ENCODE assay signal across 18 cellular contexts in the genomic region with DNA sequence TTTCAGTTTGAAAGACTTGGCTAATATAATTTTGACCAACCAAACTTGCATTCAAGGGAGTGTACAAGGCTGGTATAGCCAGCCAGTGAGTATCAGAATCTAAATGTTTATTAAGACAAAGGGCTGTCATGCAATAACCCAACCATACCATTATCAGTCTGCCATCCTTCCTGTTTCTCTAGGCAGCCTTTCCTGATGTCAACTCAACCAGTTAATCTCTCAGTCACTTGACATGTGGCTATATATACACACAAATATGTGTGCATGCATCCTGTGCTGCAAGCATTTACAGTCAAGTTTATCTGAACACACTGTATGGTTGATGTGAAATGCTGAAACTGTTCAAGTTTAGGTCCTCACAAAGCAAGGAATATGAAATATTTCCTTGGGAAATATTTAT. TPM values are rescaled to one million over a fixed set of nuclear protein-coding genes. Genes with fewer than 3 reads are reported as not detected.
DNase-seq lines count a peak whose midpoint lies in the region; ATAC-seq lines count a peak whose summit lies in the region.
"Had no signal": no experiment of that assay in that cellular context is flagged by ENCODE, and none has a peak within 500 bp of the region (broad histone marks: within the 10 kb centered on the region; RNA-seq: fewer than 3 reads in every experiment).

No MANE protein-coding gene starts in this region.

- H3K9me3 ChIP-seq in T-helper 17 cell (ENCODE audit: control insufficient read depth, low read length, poor library complexity, severe bottlenecking) = no peaks in the 10 kb centered on the region

- no peaks in the 10 kb centered on the region for H3K9me3 Mint-ChIP-seq in IgD-negative memory B cell
- H3K9me3 Mint-ChIP-seq: CD14-positive monocyte had no signal

- peak overlapping the region in 3 of 4 donors; percentile 28 to 74 (median 46) for H3K4me3 Mint-ChIP-seq in IgD-negative memory B cell
- H3K4me3 Mint-ChIP-seq in T-helper 17 cell = no peak overlapping the region
- H3K4me3 Mint-ChIP-seq: CD14-positive monocyte had no signal

- H3K27me3 Mint-ChIP-seq in IgD-negative memory B cell (no peaks in the 10 kb centered on the region), T-helper 17 cell (no peaks in the 10 kb centered on the region)

- H3K4me1 Mint-ChIP-seq in IgD-negative memory B cell = peaks cover 21 to 34% (median 27%) of the 10 kb centered on the region in 3 donors
- H3K4me1 Mint-ChIP-seq in T-helper 17 cell = no peaks in the 10 kb centered on the region

- H3K36me3 Mint-ChIP-seq in IgD-negative memory B cell = no peaks in the 10 kb centered on the region
- H3K36me3 Mint-ChIP-seq in T-helper 17 cell (ENCODE audit: low read depth) = no peaks in the 10 kb centered on the region

- DNase-seq in DMS53 treated with DMSO at 0.1 percent for 48 hours (lab: John Stamatoyannopoulos, UW; ENCODE audit: unreplicated experiment) (peak; percentile 10), T-helper 17 cell (no peak), dermis microvascular lymphatic vessel endothelial cell (ENCODE audit: low read depth in 2 of 2) (peak; percentile 7 to 9), NCI-H774 (lab: John Stamatoyannopoulos, UW) (no peak), activated T-cell treated with anti-CD3 and anti-CD28 coated beads for 4 hours (no peak)
- no peak for DNase-seq in stimulated activated naive CD4-positive, alpha-beta T cell treated with Interleukin-2 at 50 U/mL for 16 hours (lab: John Stamatoyannopoulos, UW)
- DNase-seq: DMS 273 treated with DMSO at 0.1 percent for 48 hours, GOT3, MV-4-11, NCI-H1417, NCI-H187 treated with DMSO at 0.1 percent for 48 hours, NCI-H226, NCI-H524, T-helper 2 cell had no signal

- peak; percentile 37 for ATAC-seq in T-helper 17 cell
- ATAC-seq in esophagus mucosa = no peak
- ATAC-seq: HCT116 had no signal

- H3K27ac Mint-ChIP-seq in IgD-negative memory B cell = peak overlapping the region in 2 of 3 donors; percentile 41 to 68
- no peak overlapping the region for H3K27ac Mint-ChIP-seq in T-helper 17 cell

RNA-seq across cellular contexts. Expression of gene BTK, which starts 17.2 kb away (rescaled TPM):
- polyA plus RNA-seq in IgD-negative memory B cell = 113 TPM
- 10 to 100 TPM; 10.0 to 13.8 TPM for total RNA-seq in T-helper 17 cell
- under 0.01 TPM in 1 of 2 replicates, not detected in the other for total RNA-seq in dermis microvascular lymphatic vessel endothelial cell
- total RNA-seq in esophagus mucosa = 1.0 TPM

RNA-seq across cellular contexts. Expression of gene TIMM8A, which starts 20.3 kb away (rescaled TPM):
- polyA plus RNA-seq in IgD-negative memory B cell = 6.7 TPM
- total RNA-seq in T-helper 17 cell = 1 to 10 TPM; 4.4 to 5.1 TPM
- total RNA-seq in dermis microvascular lymphatic vessel endothelial cell = 2.4 and 2.9 TPM in 2 replicates
- total RNA-seq in esophagus mucosa = 14.2 TPM

RNA-seq across cellular contexts. Expression of gene RPL36A, which starts 22.0 kb away (rescaled TPM):
- 2,145 TPM for polyA plus RNA-seq in IgD-negative memory B cell
- total RNA-seq in T-helper 17 cell = 100 to 1,000 TPM; 270 to 298 TPM
- total RNA-seq in dermis microvascular lymphatic vessel endothelial cell = 206 and 253 TPM in 2 replicates
- 361 TPM for total RNA-seq in esophagus mucosa

RNA-seq across cellular contexts. Expression of gene GLA, which starts 38.9 kb away (rescaled TPM):
- 17.9 TPM for polyA plus RNA-seq in IgD-negative memory B cell
- 10 to 100 TPM; 26.6 to 36.0 TPM for total RNA-seq in T-helper 17 cell
- total RNA-seq in dermis microvascular lymphatic vessel endothelial cell = 23.3 and 24.4 TPM in 2 replicates
- total RNA-seq in esophagus mucosa = 16.9 TPM

RNA-seq across cellular contexts. Expression of gene HNRNPH2, which starts 39.2 kb away (rescaled TPM):
- polyA plus RNA-seq in IgD-negative memory B cell = 74.2 TPM
- total RNA-seq in T-helper 17 cell (10 to 100 TPM; 34.7 to 43.2 TPM), dermis microvascular lymphatic vessel endothelial cell (75.9 and 81.4 TPM in 2 replicates), esophagus mucosa (31.5 TPM)

Comparison
In these comparisons a context has a peak if more than half of its experiments do, and no peak if none do; other contexts are left out.
1. DNase-seq: peak in DMS53 treated with DMSO at 0.1 percent for 48 hours (single experiment) and dermis microvascular lymphatic vessel endothelial cell (2 of 2); none in T-helper 17 cell (0 of 3), NCI-H774 (single experiment), stimulated activated naive CD4-positive, alpha-beta T cell treated with Interleukin-2 at 50 U/mL for 16 hours (single experiment) and activated T-cell treated with anti-CD3 and anti-CD28 coated beads for 4 hours (single experiment).